2 cellular contexts compared by ENCODE assay signal in genomic region chr1:29912413-29912812, GRCh38.
A peak's percentile ranks its signal among the peaks of the same experiment; 100 is the strongest.
TF ChIP-seq lines count a peak whose summit lies in the region.

No MANE protein-coding gene starts in this region.

TF ChIP-seq in SK-N-SH, 30 proteins besides CTCF, POLR2A, EP300 and RAD21 (continued from another document):
- peak; percentile 25; the same call in 1 of the 2 replicates for TF ChIP-seq SMC3 (IDR thresholded peaks at IDR 0.05; ENCODE audit: low read depth, low read length)
- TF ChIP-seq GABPA (IDR thresholded peaks at IDR 0.05; ENCODE audit: low read depth) = no peak
- TF ChIP-seq PBX3 (IDR thresholded peaks at IDR 0.05) = no peak
- TF ChIP-seq NFIC (IDR thresholded peaks at IDR 0.05; ENCODE audit: borderline replicate concordance) = no peak

TF ChIP-seq in SK-N-SH treated with all-trans-retinoic acid at 6 μM for 48 hours, 23 proteins besides CTCF, POLR2A, EP300 and RAD21 (continued from another document):
- TF ChIP-seq CSRNP3 (CRISPR knock-in tag; IDR thresholded peaks at IDR 0.05) (no peak), ZC3H10 (CRISPR knock-in tag; IDR thresholded peaks at IDR 0.05) (no peak), RARB (CRISPR knock-in tag; IDR thresholded peaks at IDR 0.05) (no peak)
